ENCODE assay signal across 19 cellular contexts in genomic region chr3:140247775-140248174, GRCh38.
A peak's percentile ranks its signal among the peaks of the same experiment; 100 is the strongest.
DNase-seq lines count a peak whose midpoint lies in the region; ATAC-seq lines count a peak whose summit lies in the region.
"Had no signal": no experiment of that assay in that cellular context is flagged by ENCODE, and none has a peak within 500 bp of the region (broad histone marks: within the 10 kb centered on the region; RNA-seq: fewer than 3 reads in every experiment).

No MANE protein-coding gene starts in this region.

- DNase-seq in A172 (ENCODE audit: low spot score) (peak; percentile 59), H4 (ENCODE audit: low spot score) (peak; percentile 41), glomerular visceral epithelial cell (ENCODE audit: extremely low spot score) (peak; percentile 7), renal cortical epithelial cell (ENCODE audit: low read depth) (peak; percentile 30), NCI-H2081 (lab: John Stamatoyannopoulos, UW) (no peak), NOMO-1 treated with dmso at 0.1 percent for 144 hours (lab: John Stamatoyannopoulos, UW; ENCODE audit: unreplicated experiment) (no peak)
- DNase-seq: DMS 273 treated with DMSO at 0.1 percent for 48 hours; DMS79 treated with DMSO at 0.1 percent for 48 hours; GM23248; HCEC 1CT; MM.1S; NCI-H1048; NCI-H1417 treated with DMSO at 0.1 percent for 48 hours; NCI-H187 treated with DMSO at 0.1 percent for 48 hours; NCI-H69; NK-92 treated with Interleukin-12 subunit alpha and Interleukin-12 subunit beta, amount 100 ng/mL, for 24 hours; Peyer's patch had no signal

- no peak for ATAC-seq in HG02938 (IDR thresholded peaks at IDR 0.05; ENCODE audit: unreplicated experiment)
- ATAC-seq: A549 had no signal

Comparison
In these comparisons a context has a peak if more than half of its experiments do, and no peak if none do; other contexts are left out.
1. DNase-seq: peak in A172 (single experiment), H4 (single experiment), glomerular visceral epithelial cell (single experiment) and renal cortical epithelial cell (single experiment); none in NCI-H2081 (0 of 2) and NOMO-1 treated with dmso at 0.1 percent for 144 hours (single experiment).